20 cellular contexts compared by ENCODE assay signal in genomic region chr7:156308976-156309620, GRCh38.
"Had no signal": no experiment of that assay in that cellular context is flagged by ENCODE, and none has a peak within 500 bp of the region (broad histone marks: within the 10 kb centered on the region; RNA-seq: fewer than 3 reads in every experiment).

No MANE protein-coding gene starts in this region.

- DNase-seq: activated CD4-positive, alpha-beta T cell treated with anti-CD3 and anti-CD28 coated beads for 1 hour; activated CD4-positive, alpha-beta T cell treated with anti-CD3 and anti-CD28 coated beads, Interleukin-2, amount 50 U/mL, for 4 hours; activated naive CD4-positive, alpha-beta T cell treated with Interleukin-2 at 50 U/mL for 16 hours; activated naive CD8-positive, alpha-beta T cell treated with anti-CD3 and anti-CD28 coated beads, Interleukin-2, amount 50 U/mL, for 24 hours; endodermal cell; heart right ventricle; mucosa of descending colon; naive thymus-derived CD4-positive, alpha-beta T cell; psoas muscle; tibial artery had no signal

- H3K27ac Mint-ChIP-seq: activated naive CD8-positive, alpha-beta T cell treated with anti-CD3 and anti-CD28 coated beads, Interleukin-2, amount 50 U/mL, for 24 hours; activated T-helper 17 cell treated with anti-CD3 and anti-CD28 coated beads, Interleukin-2, amount 50 U/mL, for 72 hours; dendritic cell treated with granulocyte-macrophage colony-stimulating factor and Interleukin-4, amounts not matched to agents 40 ng/mL and 50 ng/mL, for 4 days; endodermal cell; naive thymus-derived CD4-positive, alpha-beta T cell; stimulated activated effector memory CD8-positive, alpha-beta T cell treated with anti-CD3 and anti-CD28 coated beads, Interleukin-12 subunit alpha, Interleukin-12 subunit beta, amount 100 ng/mL, for 72 hours had no signal

- H3K4me3 ChIP-seq: heart right ventricle, mucosa of descending colon, psoas muscle, tibial artery, vagina had no signal

- H3K27me3 Mint-ChIP-seq: dendritic cell treated with granulocyte-macrophage colony-stimulating factor and Interleukin-4, amounts not matched to agents 40 ng/mL and 50 ng/mL, for 4 days had no signal

- H3K36me3 Mint-ChIP-seq: naive thymus-derived CD4-positive, alpha-beta T cell; stimulated activated effector memory CD8-positive, alpha-beta T cell treated with anti-CD3 and anti-CD28 coated beads, Interleukin-12 subunit alpha, Interleukin-12 subunit beta, amount 100 ng/mL, for 72 hours had no signal

- H3K9me3 Mint-ChIP-seq: activated naive CD8-positive, alpha-beta T cell treated with anti-CD3 and anti-CD28 coated beads, Interleukin-2, amount 50 U/mL, for 24 hours; dendritic cell treated with granulocyte-macrophage colony-stimulating factor and Interleukin-4, amounts not matched to agents 40 ng/mL and 50 ng/mL, for 4 days; endodermal cell had no signal

- H3K4me3 Mint-ChIP-seq: activated naive CD8-positive, alpha-beta T cell treated with anti-CD3 and anti-CD28 coated beads, Interleukin-2, amount 50 U/mL, for 24 hours; activated T-helper 17 cell treated with anti-CD3 and anti-CD28 coated beads, Interleukin-2, amount 50 U/mL, for 72 hours; central memory CD8-positive, alpha-beta T cell; dendritic cell treated with granulocyte-macrophage colony-stimulating factor and Interleukin-4, amounts not matched to agents 40 ng/mL and 50 ng/mL, for 4 days; endodermal cell; naive thymus-derived CD4-positive, alpha-beta T cell; stimulated activated effector memory CD8-positive, alpha-beta T cell treated with anti-CD3 and anti-CD28 coated beads, Interleukin-12 subunit alpha, Interleukin-12 subunit beta, amount 100 ng/mL, for 72 hours had no signal

- H3K27ac ChIP-seq: heart right ventricle, neutrophil, psoas muscle, tibial artery, vagina, VCaP had no signal

- H3K36me3 ChIP-seq: heart right ventricle, neutrophil, tibial artery, vagina had no signal

- FAIRE-seq: astrocyte, frontal cortex, keratinocyte had no signal

- H3K27me3 ChIP-seq: neutrophil, tibial artery, vagina had no signal

- H3K9me3 ChIP-seq: mucosa of descending colon, neutrophil, psoas muscle, vagina had no signal

- H3K4me1 ChIP-seq: heart right ventricle, psoas muscle, tibial artery, vagina had no signal

- H3K4me1 Mint-ChIP-seq: activated naive CD8-positive, alpha-beta T cell treated with anti-CD3 and anti-CD28 coated beads, Interleukin-2, amount 50 U/mL, for 24 hours; activated T-helper 17 cell treated with anti-CD3 and anti-CD28 coated beads, Interleukin-2, amount 50 U/mL, for 72 hours; central memory CD8-positive, alpha-beta T cell; endodermal cell; naive thymus-derived CD4-positive, alpha-beta T cell; stimulated activated effector memory CD8-positive, alpha-beta T cell treated with anti-CD3 and anti-CD28 coated beads, Interleukin-12 subunit alpha, Interleukin-12 subunit beta, amount 100 ng/mL, for 72 hours had no signal
